8 cellular contexts compared by ENCODE assay signal in the genomic region with DNA sequence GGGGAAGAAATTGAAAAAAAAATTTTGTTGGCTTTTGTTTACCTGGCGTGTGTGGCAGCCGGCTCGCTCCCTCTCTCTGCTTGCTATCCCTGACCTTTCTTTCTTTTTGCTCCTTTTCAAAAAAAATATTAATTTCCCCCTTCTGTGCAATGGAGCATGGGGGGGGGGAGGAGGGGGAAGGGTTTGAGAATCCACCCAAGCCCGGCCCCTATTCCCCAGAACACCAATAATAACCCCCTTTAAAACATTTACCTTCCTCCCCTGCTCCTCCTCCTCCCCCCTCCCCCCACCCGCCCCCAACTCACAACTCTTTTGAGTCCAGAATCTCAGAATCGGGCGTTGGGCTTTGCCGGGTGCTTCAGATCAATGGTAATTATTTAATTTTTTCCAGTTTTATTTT. TPM values are rescaled to one million over a fixed set of nuclear protein-coding genes. Genes with fewer than 3 reads are reported as not detected.
A peak's percentile ranks its signal among the peaks of the same experiment; 100 is the strongest.
DNase-seq lines count a peak whose midpoint lies in the region; ATAC-seq and TF ChIP-seq lines count a peak whose summit lies in the region.

No MANE protein-coding gene starts in this region.

- peak overlapping the region; percentile 64 to 95 (median 89) for H3K4me3 Mint-ChIP-seq in brain
- H3K4me3 Mint-ChIP-seq in naive B cell = peak overlapping the region; percentile 83 to 93 (median 89)

- no peaks in the 10 kb centered on the region for H4K20me1 ChIP-seq in KMS-11 (ENCODE audit: insufficient read depth)

- H3K9me3 Mint-ChIP-seq in brain (peaks cover 0 to 11% (median 7%) of the 10 kb centered on the region in 5 experiments), naive B cell (no peaks in the 10 kb centered on the region)

- H3K27ac ChIP-seq in KMS-11 = no peak overlapping the region

- CTCF ChIA-PET in BJ (lab: Yijun Ruan, JAX) = interaction anchor here (1.0 to 14.7 kb wide), 8 partner anchors 10 to 70 kb away, joined by 3 to 358 read pairs (median 5); no protein-coding TSS in a partner anchor

- peaks cover 12% of the 10 kb centered on the region for H3K4me1 ChIP-seq in KMS-11 (ENCODE audit: low read depth, poor library complexity, severe bottlenecking)

- H3K36me3 ChIP-seq in BJ (ENCODE audit: control insufficient read depth, insufficient read depth, low read length) (peaks cover 1% of the 10 kb centered on the region; the same call in 1 of the 2 replicates), KMS-11 (ENCODE audit: insufficient read depth) (no peaks in the 10 kb centered on the region)

- peak overlapping the region; percentile 79; the same call in 1 of the 2 replicates for H2AFZ ChIP-seq in KMS-11 (ENCODE audit: low read depth)

- H3K27me3 Mint-ChIP-seq in brain = peaks cover 100% of the 10 kb centered on the region
- peaks cover 30 to 54% (median 41%) of the 10 kb centered on the region in 3 donors for H3K27me3 Mint-ChIP-seq in naive B cell

- H3K27ac Mint-ChIP-seq in brain (peak overlapping the region in 4 of 5 experiments; percentile 92 to 98 (median 97)), naive B cell (peak overlapping the region in 3 of 6 donors; percentile 48 to 75 (median 74))

- no peaks in the 10 kb centered on the region for H3K79me2 ChIP-seq in KMS-11 (ENCODE audit: insufficient read depth, low read depth)

- H3K27me3 ChIP-seq in BJ (ENCODE audit: control insufficient read depth, insufficient read depth, low read length) = no peaks in the 10 kb centered on the region
- H3K27me3 ChIP-seq in KMS-11 (ENCODE audit: insufficient read depth, low read depth) = peaks cover 62% of the 10 kb centered on the region

- H3K4me3 ChIP-seq in BJ (ENCODE audit: low read depth, low read length) = peak overlapping the region; percentile 43
- H3K4me3 ChIP-seq in KMS-11 (IDR thresholded peaks at IDR 0.05; ENCODE audit: insufficient read depth, low read depth, low read length) = no peak overlapping the region

- H3K9ac ChIP-seq in KMS-11 = peak overlapping the region; percentile 23; the same call in 1 of the 2 replicates

- TF ChIP-seq CTCF in BJ (IDR thresholded peaks at IDR 0.05; ENCODE audit: insufficient read depth, low read depth, low read length) (no peak), KMS-11 (conservative IDR thresholded peaks at IDR 0.05; ENCODE audit: low read depth, low read length) (no peak), brain (conservative IDR thresholded peaks at IDR 0.05) (no peak)

- DNase-seq in BJ (ENCODE audit: low read depth) = no peak
- DNase-seq in naive B cell = no peak
- no peak for DNase-seq in HT-29 (ENCODE audit: low spot score)
- DNase-seq in GOT3 (lab: John Stamatoyannopoulos, UW) = no peak

- peak overlapping the region; percentile 64 for H3K4me2 ChIP-seq in KMS-11

- H3K36me3 Mint-ChIP-seq in brain (peaks cover 24% of the 10 kb centered on the region), naive B cell (no peaks in the 10 kb centered on the region)

- ATAC-seq in naive B cell (ENCODE audit: low read depth in 2 of 2) (no peak), HG02970 (IDR thresholded peaks at IDR 0.05; ENCODE audit: low FRiP score, unreplicated experiment) (no peak), GM21619 (IDR thresholded peaks at IDR 0.05; ENCODE audit: unreplicated experiment) (no peak)

- POLR2A ChIA-PET in BJ (lab: Charles Lee) = interaction anchor here (0.6 to 1.3 kb wide), 4 partner anchors 10 to 35 kb away, joined by 5 to 19 read pairs (median 6); no protein-coding TSS in a partner anchor

- peaks cover 77% of the 10 kb centered on the region for H3K4me1 Mint-ChIP-seq in brain
- H3K4me1 Mint-ChIP-seq in naive B cell = peaks cover 27 to 36% (median 34%) of the 10 kb centered on the region in 3 donors

RNA-seq across cellular contexts. Expression of a gene that starts 28.4 kb away (rescaled TPM):
- polyA plus RNA-seq in BJ (2011; rRNA removed) = 12.8 and 29.4 TPM in 2 replicates
- 20.1 and 44.5 TPM in 2 replicates for polyA minus RNA-seq in BJ (2011; rRNA and poly(A)+ RNA removed)
- 239 TPM for polyA plus RNA-seq in brain (ENCODE audit: insufficient read depth, low read depth, low replicate concordance)
- 1 to 10 TPM in 2 of 6 donors, under 1 TPM in 2, not detected in 2; 0.21 to 2.1 (median 1.1) TPM for polyA plus RNA-seq in naive B cell (ENCODE audit: low read depth in 6 of 6)
- 22.4 and 32.3 TPM in 2 replicates for total RNA-seq in HT-29 (2014; rRNA removed; shearing (Covaris generic))

RNA-seq across cellular contexts. Expression of a gene that starts 54.3 kb away (rescaled TPM):
- polyA plus RNA-seq in BJ (2011; rRNA removed) (not detected in 2 replicates), brain (ENCODE audit: insufficient read depth, low read depth, low replicate concordance) (0.56 TPM), naive B cell (ENCODE audit: low read depth in 6 of 6) (not detected)
- polyA minus RNA-seq in BJ (2011; rRNA and poly(A)+ RNA removed) = 0.15 TPM in 1 of 2 replicates, not detected in the other
- total RNA-seq in HT-29 (2014; rRNA removed; shearing (Covaris generic)) = 0.31 TPM in 1 of 2 replicates, not detected in the other
